2 cellular contexts compared by ENCODE assay signal in genomic region chr4:41787931-41788330, GRCh38.
TF ChIP-seq lines count a peak whose summit lies in the region.

No MANE protein-coding gene starts in this region.

TF ChIP-seq in SK-N-SH, 30 proteins besides CTCF, POLR2A, EP300 and RAD21 (continued from another document):
- TF ChIP-seq, protein P1, sequence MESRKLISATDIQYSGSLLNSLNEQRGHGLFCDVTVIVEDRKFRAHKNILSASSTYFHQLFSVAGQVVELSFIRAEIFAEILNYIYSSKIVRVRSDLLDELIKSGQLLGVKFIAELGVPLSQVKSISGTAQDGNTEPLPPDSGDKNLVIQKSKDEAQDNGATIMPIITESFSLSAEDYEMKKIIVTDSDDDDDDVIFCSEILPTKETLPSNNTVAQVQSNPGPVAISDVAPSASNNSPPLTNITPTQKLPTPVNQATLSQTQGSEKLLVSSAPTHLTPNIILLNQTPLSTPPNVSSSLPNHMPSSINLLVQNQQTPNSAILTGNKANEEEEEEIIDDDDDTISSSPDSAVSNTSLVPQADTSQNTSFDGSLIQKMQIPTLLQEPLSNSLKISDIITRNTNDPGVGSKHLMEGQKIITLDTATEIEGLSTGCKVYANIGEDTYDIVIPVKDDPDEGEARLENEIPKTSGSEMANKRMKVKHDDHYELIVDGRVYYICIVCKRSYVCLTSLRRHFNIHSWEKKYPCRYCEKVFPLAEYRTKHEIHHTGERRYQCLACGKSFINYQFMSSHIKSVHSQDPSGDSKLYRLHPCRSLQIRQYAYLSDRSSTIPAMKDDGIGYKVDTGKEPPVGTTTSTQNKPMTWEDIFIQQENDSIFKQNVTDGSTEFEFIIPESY (IDR thresholded peaks at IDR 0.05; ENCODE audit: borderline replicate concordance, low read depth), result no peak
- TF ChIP-seq JUND (IDR thresholded peaks at IDR 0.05), result no peak

TF ChIP-seq in SK-N-SH treated with all-trans-retinoic acid at 6 μM for 48 hours, 23 proteins besides CTCF, POLR2A, EP300 and RAD21 (continued from another document):
- TF ChIP-seq, protein P2, sequence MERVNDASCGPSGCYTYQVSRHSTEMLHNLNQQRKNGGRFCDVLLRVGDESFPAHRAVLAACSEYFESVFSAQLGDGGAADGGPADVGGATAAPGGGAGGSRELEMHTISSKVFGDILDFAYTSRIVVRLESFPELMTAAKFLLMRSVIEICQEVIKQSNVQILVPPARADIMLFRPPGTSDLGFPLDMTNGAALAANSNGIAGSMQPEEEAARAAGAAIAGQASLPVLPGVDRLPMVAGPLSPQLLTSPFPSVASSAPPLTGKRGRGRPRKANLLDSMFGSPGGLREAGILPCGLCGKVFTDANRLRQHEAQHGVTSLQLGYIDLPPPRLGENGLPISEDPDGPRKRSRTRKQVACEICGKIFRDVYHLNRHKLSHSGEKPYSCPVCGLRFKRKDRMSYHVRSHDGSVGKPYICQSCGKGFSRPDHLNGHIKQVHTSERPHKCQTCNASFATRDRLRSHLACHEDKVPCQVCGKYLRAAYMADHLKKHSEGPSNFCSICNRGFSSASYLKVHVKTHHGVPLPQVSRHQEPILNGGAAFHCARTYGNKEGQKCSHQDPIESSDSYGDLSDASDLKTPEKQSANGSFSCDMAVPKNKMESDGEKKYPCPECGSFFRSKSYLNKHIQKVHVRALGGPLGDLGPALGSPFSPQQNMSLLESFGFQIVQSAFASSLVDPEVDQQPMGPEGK (CRISPR knock-in tag; IDR thresholded peaks at IDR 0.05; ENCODE audit: borderline replicate concordance), result no peak
- TF ChIP-seq ZNF565 (CRISPR knock-in tag; conservative IDR thresholded peaks at IDR 0.05; ENCODE audit: low read depth) (no peak), PPARA (CRISPR knock-in tag; IDR thresholded peaks at IDR 0.05; ENCODE audit: borderline replicate concordance) (no peak), ZC3H10 (CRISPR knock-in tag; IDR thresholded peaks at IDR 0.05) (no peak), RARB (CRISPR knock-in tag; IDR thresholded peaks at IDR 0.05) (no peak), BACH2 (CRISPR knock-in tag; IDR thresholded peaks at IDR 0.05; ENCODE audit: borderline replicate concordance) (no peak), ZFP30 (CRISPR knock-in tag; IDR thresholded peaks at IDR 0.05) (no peak), CSDC2 (CRISPR knock-in tag; IDR thresholded peaks at IDR 0.05) (no peak), ARNTL (CRISPR knock-in tag; IDR thresholded peaks at IDR 0.05; ENCODE audit: borderline replicate concordance, low read depth) (no peak)
